ENCODE assay signal across 22 cellular contexts in the genomic region with DNA sequence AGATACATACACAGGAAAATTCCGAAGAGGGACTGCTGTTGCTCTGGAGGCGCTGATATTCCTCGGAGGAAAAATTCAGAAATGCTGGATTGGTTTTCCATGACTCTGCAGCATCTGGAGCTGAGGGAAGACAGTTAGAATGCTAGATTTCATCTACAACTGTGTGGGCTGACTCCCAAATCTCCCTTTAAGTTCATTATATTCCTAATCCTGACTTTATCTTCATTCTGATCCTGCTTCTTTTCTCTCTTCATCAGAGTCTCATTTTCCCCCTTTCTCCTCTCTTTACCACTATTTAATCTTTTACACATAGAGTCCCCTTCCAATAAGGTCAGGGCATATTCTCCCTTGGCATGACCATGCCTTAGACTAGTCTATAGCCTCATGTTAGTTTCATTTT. TPM values are rescaled to one million over a fixed set of nuclear protein-coding genes. Genes with fewer than 3 reads are reported as not detected.
DNase-seq lines count a peak whose midpoint lies in the region; ATAC-seq and TF ChIP-seq lines count a peak whose summit lies in the region.
"Had no signal": no experiment of that assay in that cellular context is flagged by ENCODE, and none has a peak within 500 bp of the region (broad histone marks: within the 10 kb centered on the region; RNA-seq: fewer than 3 reads in every experiment).

Gene OR1N1, minus strand, starts transcription at position 101 of the 400 bp plus-strand sequence. Its CDS starts 0 bp downstream, at position 101.

- peak; percentile 3 for DNase-seq in MCF 10A (ENCODE audit: unreplicated experiment)
- no peak for DNase-seq in mammary epithelial cell
- no peak for DNase-seq in HuH-7.5 (ENCODE audit: low spot score)
- DNase-seq: C1 segment of cervical spinal cord; Calu3; CD4-positive, alpha-beta memory T cell; COR-L47; DMS53; DMS79 treated with DMSO at 0.1 percent for 48 hours; GF-D8; H9 had no signal

- no peak for TF ChIP-seq EP300 in gastroesophageal sphincter (IDR thresholded peaks at IDR 0.05)

- H3K9me3 Mint-ChIP-seq in MCF 10A (ENCODE audit: unreplicated experiment) = no peaks in the 10 kb centered on the region
- H3K9me3 Mint-ChIP-seq in activated T-helper 17 cell treated with anti-CD3 and anti-CD28 coated beads, Interleukin-2, amount 50 U/mL, for 72 hours = no peaks in the 10 kb centered on the region
- H3K9me3 Mint-ChIP-seq: CD4-positive, alpha-beta memory T cell had no signal

- intact Hi-C loops in MCF 10A (cut with micrococcal nuclease) (no loop called here), mammary epithelial cell (cut with micrococcal nuclease) (no loop called here)

- H3K36me3 ChIP-seq in mammary epithelial cell (ENCODE audit: insufficient read depth, low read length) (no peaks in the 10 kb centered on the region), gastroesophageal sphincter (no peaks in the 10 kb centered on the region)

- H3K4me3 Mint-ChIP-seq in MCF 10A (ENCODE audit: unreplicated experiment) = no peak within 1 kb of the TSS
- no peak within 1 kb of the TSS for H3K4me3 Mint-ChIP-seq in activated T-helper 17 cell treated with anti-CD3 and anti-CD28 coated beads, Interleukin-2, amount 50 U/mL, for 72 hours
- H3K4me3 Mint-ChIP-seq: CD4-positive, alpha-beta memory T cell; GM23338; H9 had no signal

- H3K4me3 ChIP-seq in mammary epithelial cell (replicated peaks in 1 of 3; ENCODE audit: insufficient read depth in 1 of 3, low read depth in 2 of 3, low read length in 3 of 3) = no peak within 1 kb of the TSS
- H3K4me3 ChIP-seq in iPS-18c (ENCODE audit: insufficient read depth, low read depth, low read length) = peak within 1 kb of the TSS; percentile 20; the same call in 1 of the 2 replicates
- no peak within 1 kb of the TSS for H3K4me3 ChIP-seq in gastroesophageal sphincter
- H3K4me3 ChIP-seq: GM23338 had no signal

- CTCF ChIA-PET in MCF 10A (lab: Yijun Ruan, JAX) = no interaction called here
- CTCF ChIA-PET in mammary epithelial cell (lab: Charles Lee; ENCODE audit: low non-redundant PET) = no interaction called here

- H2AFZ ChIP-seq in mammary epithelial cell (ENCODE audit: low read depth, low read length) = no peak within 1 kb of the TSS
- H2AFZ ChIP-seq: GM23338 had no signal

- dilution Hi-C loops in mammary epithelial cell (cut with HindIII; ENCODE audit: low sequenced_read_pairs) = no loop called here

- H4K20me1 ChIP-seq in mammary epithelial cell (ENCODE audit: insufficient read depth, low read length) = no peaks in the 10 kb centered on the region

- no peaks in the 10 kb centered on the region for H3K4me1 ChIP-seq in mammary epithelial cell (ENCODE audit: insufficient read depth, low read length)
- no peaks in the 10 kb centered on the region for H3K4me1 ChIP-seq in gastroesophageal sphincter

- TF ChIP-seq POLR2A in gastroesophageal sphincter (IDR thresholded peaks at IDR 0.05) = no peak

- BruUV-seq in MCF 10A (replicated peaks; lab: Mats Ljungman, UMichigan) = no TSS peak
- no TSS peak for BruUV-seq in mammary epithelial cell (replicated peaks; lab: Mats Ljungman, UMichigan)

- H3K36me3 Mint-ChIP-seq in MCF 10A (ENCODE audit: insufficient read depth, unreplicated experiment) = no peaks in the 10 kb centered on the region
- H3K36me3 Mint-ChIP-seq in activated T-helper 17 cell treated with anti-CD3 and anti-CD28 coated beads, Interleukin-2, amount 50 U/mL, for 72 hours (ENCODE audit: low read depth) = no peaks in the 10 kb centered on the region
- H3K36me3 Mint-ChIP-seq: CD4-positive, alpha-beta memory T cell had no signal

- H3K9me3 ChIP-seq in mammary epithelial cell (replicated peaks; ENCODE audit: insufficient read depth, low read length) = no peaks in the 10 kb centered on the region
- peaks cover 2% of the 10 kb centered on the region for H3K9me3 ChIP-seq in iPS-18c (ENCODE audit: control insufficient read depth, insufficient read depth, low read length)
- no peaks in the 10 kb centered on the region for H3K9me3 ChIP-seq in gastroesophageal sphincter

- no peaks in the 10 kb centered on the region for H3K79me2 ChIP-seq in mammary epithelial cell (ENCODE audit: insufficient read depth, low read length)

- no peak for TF ChIP-seq CTCF in MCF 10A (IDR thresholded peaks at IDR 0.05; ENCODE audit: unreplicated experiment)
- TF ChIP-seq CTCF in mammary epithelial cell (conservative IDR thresholded peaks at IDR 0.05 in 1 of 2, IDR thresholded peaks at IDR 0.05 in 1 of 2; ENCODE audit: extremely low read depth in 1 of 2, insufficient read depth in 1 of 2, low read depth in 1 of 2, low read length in 2 of 2) = no peak
- TF ChIP-seq CTCF in gastroesophageal sphincter (IDR thresholded peaks at IDR 0.05) = no peak

- H3K4me2 ChIP-seq in mammary epithelial cell (ENCODE audit: insufficient read depth, low read depth, low read length) = no peak within 1 kb of the TSS
- H3K4me2 ChIP-seq: GM23338 had no signal

- no peak within 1 kb of the TSS for H3K27ac ChIP-seq in mammary epithelial cell (ENCODE audit: insufficient read depth, low read depth, low read length)
- H3K27ac ChIP-seq in gastroesophageal sphincter = no peak within 1 kb of the TSS

- no peak for ATAC-seq in activated T-helper 17 cell treated with anti-CD3 and anti-CD28 coated beads, Interleukin-2, amount 50 U/mL, for 72 hours (replicated peaks)
- ATAC-seq in gastroesophageal sphincter = no peak
- ATAC-seq: GM23338, HCT116 had no signal

- H3K27ac Mint-ChIP-seq in MCF 10A (ENCODE audit: low read depth, unreplicated experiment) = no peak within 1 kb of the TSS
- peak within 1 kb of the TSS; percentile 26 for H3K27ac Mint-ChIP-seq in activated T-helper 17 cell treated with anti-CD3 and anti-CD28 coated beads, Interleukin-2, amount 50 U/mL, for 72 hours
- H3K27ac Mint-ChIP-seq: CD4-positive, alpha-beta memory T cell; GM23338; H9 had no signal

- H3K27me3 Mint-ChIP-seq in MCF 10A (ENCODE audit: insufficient read depth, unreplicated experiment) = peaks cover 46% of the 10 kb centered on the region
- peaks cover 8% of the 10 kb centered on the region for H3K27me3 Mint-ChIP-seq in activated T-helper 17 cell treated with anti-CD3 and anti-CD28 coated beads, Interleukin-2, amount 50 U/mL, for 72 hours

- POLR2A ChIA-PET in MCF 10A (lab: Yijun Ruan, JAX) = no interaction called here

- in situ Hi-C loops in mammary epithelial cell (cut with MboI; ENCODE audit: low sequenced_read_pairs in 2 of 2) = no loop called here

- WGBS in mammary epithelial cell (ENCODE audit: low coverage, missing lambda C conversion rate) = 69% methylated on average over 3 of the region's 3 CpGs
- 82 to 90% methylated on average over 3 of the region's 3 CpGs for WGBS in gastroesophageal sphincter (ENCODE audit: low coverage in 1 of 2), 2 donors

- H3K4me1 Mint-ChIP-seq in MCF 10A (ENCODE audit: insufficient read depth, unreplicated experiment) = peaks cover 6% of the 10 kb centered on the region
- H3K4me1 Mint-ChIP-seq in activated T-helper 17 cell treated with anti-CD3 and anti-CD28 coated beads, Interleukin-2, amount 50 U/mL, for 72 hours = no peaks in the 10 kb centered on the region
- H3K4me1 Mint-ChIP-seq: GM23338, H9 had no signal

- no peaks in the 10 kb centered on the region for H3K27me3 ChIP-seq in mammary epithelial cell (ENCODE audit: insufficient read depth, low read length)
- peaks cover 4% of the 10 kb centered on the region for H3K27me3 ChIP-seq in gastroesophageal sphincter

- H3K9ac ChIP-seq in mammary epithelial cell (ENCODE audit: insufficient read depth, low read length) = no peak within 1 kb of the TSS

RNA-seq across cellular contexts. Expression of gene OR1N1, which starts in this region (rescaled TPM):
- total RNA-seq in MCF 10A (2022) (not detected in 2 replicates), mammary epithelial cell (not detected), gastroesophageal sphincter (not detected)
- polyA plus RNA-seq in mammary epithelial cell = not detected
- polyA minus RNA-seq in mammary epithelial cell = not detected
- not detected for total RNA-seq in activated T-helper 17 cell treated with anti-CD3 and anti-CD28 coated beads, Interleukin-2, amount 50 U/mL, for 72 hours
- total RNA-seq: A172; A673; Calu3; CD4-positive, alpha-beta memory T cell; Daoy; G401; GM23338; H4; H9 had no signal
- polyA plus RNA-seq: BJ; CD4-positive, alpha-beta memory T cell; GM23338 had no signal

Comparison
In these comparisons a context has a peak if more than half of its experiments do, and no peak if none do; other contexts are left out.
1. Peak in DNase-seq in MCF 10A; RNA of the gene not detected or under 1 TPM.